In genomic region chr3:165624761-165625160, GRCh38 we compare ENCODE assay signal across 12 cellular contexts.
A peak's percentile ranks its signal among the peaks of the same experiment; 100 is the strongest.
DNase-seq lines count a peak whose midpoint lies in the region; ATAC-seq, FAIRE-seq and TF ChIP-seq lines count a peak whose summit lies in the region.
"Had no signal": no experiment of that assay in that cellular context is flagged by ENCODE, and none has a peak within 500 bp of the region (broad histone marks: within the 10 kb centered on the region; RNA-seq: fewer than 3 reads in every experiment).

No MANE protein-coding gene starts in this region.

- H3K27me3 ChIP-seq in bronchial epithelial cell (ENCODE audit: control insufficient read depth, insufficient read depth, low read length) (no peaks in the 10 kb centered on the region), neuronal stem cell (ENCODE audit: control insufficient read depth in 3 of 3, insufficient read depth in 3 of 3, low read depth in 1 of 3, low read length in 3 of 3) (no peaks in the 10 kb centered on the region)
- H3K27me3 ChIP-seq: sigmoid colon had no signal

- H3K9me3 ChIP-seq in neuronal stem cell (replicated peaks in 1 of 2; ENCODE audit: control insufficient read depth in 2 of 2, insufficient read depth in 1 of 2, low read depth in 1 of 2, low read length in 2 of 2) = peaks cover 0 to 3% of the 10 kb centered on the region in 2 donors

- H3K79me1 ChIP-seq in neuronal stem cell (ENCODE audit: low read depth, low read length) = peaks cover 2% of the 10 kb centered on the region

- no peak overlapping the region for H2BK15ac ChIP-seq in neuronal stem cell (ENCODE audit: low read length)

- FAIRE-seq in bronchial epithelial cell (lab: Jason Lieb, UNC) = no peak

- no peaks in the 10 kb centered on the region for H3K4me1 ChIP-seq in neuronal stem cell (ENCODE audit: control insufficient read depth in 2 of 2, insufficient read depth in 1 of 2, low read depth in 1 of 2, low read length in 2 of 2)

- no peak overlapping the region for H3K27ac ChIP-seq in neuronal stem cell (replicated peaks; ENCODE audit: low read length)
- H3K27ac ChIP-seq: sigmoid colon had no signal

- H3K14ac ChIP-seq in neuronal stem cell (ENCODE audit: low read length) = no peak overlapping the region

- no peak overlapping the region for H3K18ac ChIP-seq in neuronal stem cell (ENCODE audit: low read length)

- H3K23ac ChIP-seq in neuronal stem cell (ENCODE audit: low read depth, low read length, poor library complexity) = no peak overlapping the region

- TF ChIP-seq CTCF in GM12872 (IDR thresholded peaks at IDR 0.05; ENCODE audit: insufficient read depth, low read depth, low read length) (peak; percentile 34; the same call in 1 of the 3 replicates), bronchial epithelial cell (IDR thresholded peaks at IDR 0.05; ENCODE audit: insufficient read depth, low read length, severe bottlenecking) (peak; percentile 52)

- H2BK12ac ChIP-seq in neuronal stem cell (ENCODE audit: low read length) = no peak overlapping the region

- H2BK5ac ChIP-seq in neuronal stem cell (ENCODE audit: low read length) = no peak overlapping the region

- H2AFZ ChIP-seq in neuronal stem cell (ENCODE audit: low read length) = peak overlapping the region; percentile 42

- H3K9ac ChIP-seq in neuronal stem cell (ENCODE audit: low read depth, low read length, poor library complexity) = no peak overlapping the region

- H4K91ac ChIP-seq in neuronal stem cell (ENCODE audit: low read depth, low read length, poor library complexity) = no peak overlapping the region

- H2AK5ac ChIP-seq in neuronal stem cell (ENCODE audit: low read depth, low read length) = no peak overlapping the region

- no peak overlapping the region for H3K4me3 ChIP-seq in bronchial epithelial cell (ENCODE audit: low read depth, low read length)
- no peak overlapping the region for H3K4me3 ChIP-seq in neuronal stem cell (ENCODE audit: low read length in 2 of 2)
- H3K4me3 ChIP-seq: sigmoid colon had no signal

- DNase-seq in NAMALWA (ENCODE audit: low spot score) (peak; percentile 11), bronchial epithelial cell (ENCODE audit: low read depth) (peak; percentile 7), neuronal stem cell (ENCODE audit: low spot score) (no peak)
- DNase-seq: central memory CD4-positive, alpha-beta T cell; GF-D8; NCI-H345; sigmoid colon; T-helper 17 cell had no signal

- WGBS in neuronal stem cell (ENCODE audit: extremely low coverage in 2 of 2, insufficient read length in 2 of 2, insufficient replicate concordance in 1 of 2), 2 donors = no CpG with 5 or more reads among the region's 3 CpGs

- no peak overlapping the region for H2BK120ac ChIP-seq in neuronal stem cell (ENCODE audit: low read depth, low read length)

- no peaks in the 10 kb centered on the region for H3K36me3 ChIP-seq in bronchial epithelial cell (ENCODE audit: control insufficient read depth, insufficient read depth, low read length)
- H3K36me3 ChIP-seq in neuronal stem cell (replicated peaks in 1 of 2; ENCODE audit: control insufficient read depth in 2 of 2, insufficient read depth in 2 of 2, low read length in 2 of 2) = no peaks in the 10 kb centered on the region
- H3K36me3 ChIP-seq: sigmoid colon had no signal

- no peak overlapping the region for H3K4me2 ChIP-seq in neuronal stem cell (ENCODE audit: insufficient read depth, low read length, poor library complexity, severe bottlenecking)

- H4K8ac ChIP-seq in neuronal stem cell (ENCODE audit: low read depth, low read length) = no peak overlapping the region

- ATAC-seq in HG02642 (IDR thresholded peaks at IDR 0.05; ENCODE audit: poor library complexity, unreplicated experiment) (no peak), GM19467 (IDR thresholded peaks at IDR 0.05; ENCODE audit: unreplicated experiment) (no peak), HG03439 (IDR thresholded peaks at IDR 0.05; ENCODE audit: unreplicated experiment) (no peak)
- ATAC-seq: T-helper 17 cell had no signal

- H3K4ac ChIP-seq in neuronal stem cell (ENCODE audit: low read length) = no peak overlapping the region
